In genomic region chr6:113920663-113921267, GRCh38 we compare ENCODE assay signal across 10 cellular contexts. TPM values are rescaled to one million over a fixed set of nuclear protein-coding genes. Genes with fewer than 3 reads are reported as not detected.
A peak's percentile ranks its signal among the peaks of the same experiment; 100 is the strongest.
DNase-seq lines count a peak whose midpoint lies in the region; ATAC-seq, FAIRE-seq and TF ChIP-seq lines count a peak whose summit lies in the region.
"Had no signal": no experiment of that assay in that cellular context is flagged by ENCODE, and none has a peak within 500 bp of the region (broad histone marks: within the 10 kb centered on the region; RNA-seq: fewer than 3 reads in every experiment).

No MANE protein-coding gene starts in this region.

- no peak overlapping the region for H3K4me3 ChIP-seq in GM12865 (ENCODE audit: low read depth, low read length)
- H3K4me3 ChIP-seq in endothelial cell of umbilical vein (replicated peaks in 1 of 3; ENCODE audit: insufficient read depth in 1 of 3, low read depth in 1 of 3, low read length in 3 of 3), result no peak overlapping the region
- H3K4me3 ChIP-seq: tibial nerve had no signal

- H2AFZ ChIP-seq in endothelial cell of umbilical vein (ENCODE audit: low read depth, low read length), result peak overlapping the region; percentile 81

- BruUV-seq in endothelial cell of umbilical vein (replicated peaks; lab: Mats Ljungman, UMichigan), result no TSS peak

- peaks cover 19% of the 10 kb centered on the region for H3K4me1 ChIP-seq in endothelial cell of umbilical vein (ENCODE audit: control insufficient read depth, extremely low read depth, insufficient read depth, low read length)

- no peaks in the 10 kb centered on the region for H3K9me3 Mint-ChIP-seq in activated T-helper 2 cell treated with anti-CD3 and anti-CD28 coated beads, Interferon-gamma antibody, Interleukin-2, Interleukin-4, amounts not matched to agents 10 μg/mL and 5 μg/mL and 100 μg/mL, durations not matched to agents 14 hours and 24 hours and 36 hours

- H3K9ac ChIP-seq in endothelial cell of umbilical vein (replicated peaks; ENCODE audit: extremely low read depth, insufficient read depth, low read length), result no peak overlapping the region

- H3K27me3 Mint-ChIP-seq in activated T-helper 2 cell treated with anti-CD3 and anti-CD28 coated beads, Interferon-gamma antibody, Interleukin-2, Interleukin-4, amounts not matched to agents 10 μg/mL and 5 μg/mL and 100 μg/mL, durations not matched to agents 14 hours and 24 hours and 36 hours (ENCODE audit: low read depth), result peaks cover 9% of the 10 kb centered on the region

- TF ChIP-seq POLR2A in endothelial cell of umbilical vein (IDR thresholded peaks at IDR 0.05; ENCODE audit: low read depth, low read length), result no peak

- POLR2A ChIA-PET in endothelial cell of umbilical vein (lab: Charles Lee), result no interaction called here

- intact Hi-C loops in endothelial cell of umbilical vein (cut with micrococcal nuclease), result no loop called here
- intact Hi-C loops in activated T-helper 2 cell treated with anti-CD3 and anti-CD28 coated beads, Interferon-gamma antibody, Interleukin-2, Interleukin-4, amounts not matched to agents 10 μg/mL and 5 μg/mL and 100 μg/mL, durations not matched to agents 14 hours and 24 hours and 36 hours (cut with micrococcal nuclease), result no loop called here

- dilution Hi-C loops in endothelial cell of umbilical vein (cut with MboI; ENCODE audit: extremely low pct_ligation_motif_present, low sequenced_read_pairs), result loop anchor here (25.0 kb wide), 1 partner anchor 908 kb away; no protein-coding TSS in a partner anchor

- no peaks in the 10 kb centered on the region for H3K27me3 ChIP-seq in endothelial cell of umbilical vein (ENCODE audit: control insufficient read depth in 2 of 2, insufficient read depth in 2 of 2, low read length in 2 of 2)
- H3K27me3 ChIP-seq: tibial nerve had no signal

- H3K36me3 Mint-ChIP-seq in activated T-helper 2 cell treated with anti-CD3 and anti-CD28 coated beads, Interferon-gamma antibody, Interleukin-2, Interleukin-4, amounts not matched to agents 10 μg/mL and 5 μg/mL and 100 μg/mL, durations not matched to agents 14 hours and 24 hours and 36 hours (ENCODE audit: low read depth), result no peaks in the 10 kb centered on the region

- TF ChIP-seq CTCF in GM12865 (IDR thresholded peaks at IDR 0.05; ENCODE audit: insufficient read depth, low read depth, low read length, missing control alignments), result no peak
- no peak for TF ChIP-seq CTCF in endothelial cell of umbilical vein (IDR thresholded peaks at IDR 0.05; ENCODE audit: extremely low read depth in 1 of 2, insufficient read depth in 1 of 2, low read depth in 1 of 2, low read length in 2 of 2)

- H3K27ac ChIP-seq in endothelial cell of umbilical vein (ENCODE audit: insufficient read depth, low read depth, low read length), result no peak overlapping the region
- H3K27ac ChIP-seq: tibial nerve had no signal

- ATAC-seq in GM21390 (IDR thresholded peaks at IDR 0.05; ENCODE audit: unreplicated experiment), result peak; percentile 76
- peak; percentile 91 for ATAC-seq in HG03432 (IDR thresholded peaks at IDR 0.05; ENCODE audit: unreplicated experiment)

- peak overlapping the region; percentile 49 for H3K4me2 ChIP-seq in endothelial cell of umbilical vein (ENCODE audit: insufficient read depth, low read length)

- H3K9me1 ChIP-seq in endothelial cell of umbilical vein (replicated peaks; ENCODE audit: control insufficient read depth, extremely low read depth, insufficient read depth, low read length), result no peaks in the 10 kb centered on the region

- peak; percentile 45 for DNase-seq in GM12865 (ENCODE audit: low read depth)
- peak; percentile 34 for DNase-seq in endothelial cell of umbilical vein (ENCODE audit: low read depth, low spot score)
- DNase-seq in DMS153 treated with DMSO at 0.1 percent for 48 hours (lab: John Stamatoyannopoulos, UW; ENCODE audit: unreplicated experiment), result no peak
- DNase-seq in activated T-helper 2 cell treated with anti-CD3 and anti-CD28 coated beads, Interferon-gamma antibody, Interleukin-2, Interleukin-4, amounts not matched to agents 10 μg/mL and 5 μg/mL and 100 μg/mL, durations not matched to agents 14 hours and 24 hours and 36 hours (ENCODE audit: low spot score), result no peak
- no peak for DNase-seq in cerebellum (ENCODE audit: low spot score)
- DNase-seq in stimulated activated naive CD4-positive, alpha-beta T cell (lab: John Stamatoyannopoulos, UW), result no peak
- DNase-seq: retina had no signal

- H3K79me2 ChIP-seq in endothelial cell of umbilical vein (ENCODE audit: control insufficient read depth, insufficient read depth, low read length), result no peaks in the 10 kb centered on the region

- H4K20me1 ChIP-seq in endothelial cell of umbilical vein (replicated peaks; ENCODE audit: control insufficient read depth, extremely low read depth, insufficient read depth, low read length), result no peaks in the 10 kb centered on the region

- CTCF ChIA-PET in endothelial cell of umbilical vein (lab: Charles Lee), result interaction anchor here (1.0 to 1.1 kb wide), 4 partner anchors 11 to 15 kb away, joined by 3 to 5 read pairs (median 4); no protein-coding TSS in a partner anchor

- no peak overlapping the region for H3K4me3 Mint-ChIP-seq in activated T-helper 2 cell treated with anti-CD3 and anti-CD28 coated beads, Interferon-gamma antibody, Interleukin-2, Interleukin-4, amounts not matched to agents 10 μg/mL and 5 μg/mL and 100 μg/mL, durations not matched to agents 14 hours and 24 hours and 36 hours (ENCODE audit: low read depth)

- H3K4me1 Mint-ChIP-seq in activated T-helper 2 cell treated with anti-CD3 and anti-CD28 coated beads, Interferon-gamma antibody, Interleukin-2, Interleukin-4, amounts not matched to agents 10 μg/mL and 5 μg/mL and 100 μg/mL, durations not matched to agents 14 hours and 24 hours and 36 hours (ENCODE audit: low read depth), result peaks cover 10% of the 10 kb centered on the region

- peak; percentile 35 for FAIRE-seq in endothelial cell of umbilical vein (lab: Jason Lieb, UNC)

- H3K36me3 ChIP-seq in endothelial cell of umbilical vein (ENCODE audit: control insufficient read depth in 2 of 2, extremely low read depth in 1 of 2, insufficient read depth in 2 of 2, low read length in 2 of 2), result no peaks in the 10 kb centered on the region
- H3K36me3 ChIP-seq: tibial nerve had no signal

- no peak overlapping the region for H3K27ac Mint-ChIP-seq in activated T-helper 2 cell treated with anti-CD3 and anti-CD28 coated beads, Interferon-gamma antibody, Interleukin-2, Interleukin-4, amounts not matched to agents 10 μg/mL and 5 μg/mL and 100 μg/mL, durations not matched to agents 14 hours and 24 hours and 36 hours

- H3K9me3 ChIP-seq in endothelial cell of umbilical vein (replicated peaks; ENCODE audit: control insufficient read depth, insufficient read depth, low read length), result no peaks in the 10 kb centered on the region
- H3K9me3 ChIP-seq: tibial nerve had no signal

TF ChIP-seq in endothelial cell of umbilical vein, 7 proteins besides CTCF, POLR2A, EP300 and RAD21:
- TF ChIP-seq JUN (IDR thresholded peaks at IDR 0.05; ENCODE audit: borderline replicate concordance, insufficient read depth, insufficient read length, low read depth) (no peak), POLR2AphosphoS5 (IDR thresholded peaks at IDR 0.05; ENCODE audit: insufficient read depth, low read depth, low read length) (no peak), FOS (IDR thresholded peaks at IDR 0.05; ENCODE audit: borderline replicate concordance, insufficient read depth, low read length) (no peak), EZH2 (IDR thresholded peaks at IDR 0.05; ENCODE audit: borderline replicate concordance, low read depth, low read length, severe bottlenecking) (no peak), GATA2 (IDR thresholded peaks at IDR 0.05; ENCODE audit: insufficient read depth, insufficient read length, low read depth, low read length) (no peak), MYC (IDR thresholded peaks at IDR 0.05; ENCODE audit: low read depth, low read length) (no peak)

RNA-seq across cellular contexts. Expression of gene HDAC2, which starts 50.2 kb away (rescaled TPM):
- total RNA-seq in endothelial cell of umbilical vein, result 142 and 148 TPM in 2 replicates
- 90.3 and 121 TPM in 2 replicates for polyA plus RNA-seq in endothelial cell of umbilical vein
- polyA plus RNA-seq in endothelial cell of umbilical vein (2011; cell fraction: cytosol; rRNA removed), result 128 and 148 TPM in 2 replicates
- 107 and 136 TPM in 2 replicates for polyA plus RNA-seq in endothelial cell of umbilical vein (2011; cell fraction: nucleus; rRNA removed)
- polyA plus RNA-seq in endothelial cell of umbilical vein (2012), result 163 and 231 TPM in 2 replicates
- polyA minus RNA-seq in endothelial cell of umbilical vein, result 151 and 160 TPM in 2 replicates
- 133 TPM for polyA minus RNA-seq in endothelial cell of umbilical vein (2011; cell fraction: cytosol; rRNA and poly(A)+ RNA removed)
- 74.9 and 95.5 TPM in 2 replicates for polyA minus RNA-seq in endothelial cell of umbilical vein (2011; cell fraction: nucleus; rRNA and poly(A)+ RNA removed)
- 115 and 125 TPM in 2 replicates for total RNA-seq in activated T-helper 2 cell treated with anti-CD3 and anti-CD28 coated beads, Interferon-gamma antibody, Interleukin-2, Interleukin-4, amounts not matched to agents 10 μg/mL and 5 μg/mL and 100 μg/mL, durations not matched to agents 14 hours and 24 hours and 36 hours
- 175 TPM for total RNA-seq in cerebellum

Comparison
In these comparisons a context has a peak if more than half of its experiments do, and no peak if none do; other contexts are left out.
1. DNase-seq: peak in GM12865 (single experiment) and endothelial cell of umbilical vein (single experiment); none in DMS153 treated with DMSO at 0.1 percent for 48 hours (single experiment), activated T-helper 2 cell treated with anti-CD3 and anti-CD28 coated beads, Interferon-gamma antibody, Interleukin-2, Interleukin-4, amounts not matched to agents 10 μg/mL and 5 μg/mL and 100 μg/mL, durations not matched to agents 14 hours and 24 hours and 36 hours (single experiment), cerebellum (single experiment) and stimulated activated naive CD4-positive, alpha-beta T cell (0 of 6).